Comparison of ENCODE assay signal across 8 cellular contexts in genomic region chr9:131407717-131408195, GRCh38. TPM values are rescaled to one million over a fixed set of nuclear protein-coding genes. Genes with fewer than 3 reads are reported as not detected.
A peak's percentile ranks its signal among the peaks of the same experiment; 100 is the strongest.
DNase-seq lines count a peak whose midpoint lies in the region; ATAC-seq and TF ChIP-seq lines count a peak whose summit lies in the region.

No MANE protein-coding gene starts in this region.

- intact Hi-C loops in left lung (cut with DNase I), result no loop called here

- H3K27ac ChIP-seq in cingulate gyrus (ENCODE audit: low read depth, low read length) (peak overlapping the region; percentile 65), left lung (peak overlapping the region; percentile 44 to 65), substantia nigra (ENCODE audit: low read depth, low read length, poor library complexity, severe bottlenecking) (peak overlapping the region; percentile 51)

- H3K4me1 ChIP-seq in left lung, result peaks cover 71 to 91% of the 10 kb centered on the region in 2 donors

- no peak overlapping the region for H3K4me3 ChIP-seq in left lung

- DNase-seq in DMS53 (lab: John Stamatoyannopoulos, UW) (peak; percentile 66), DMS53 treated with DMSO at 0.1 percent for 48 hours (lab: John Stamatoyannopoulos, UW; ENCODE audit: unreplicated experiment) (no peak), T-helper 1 cell (peak; percentile 18 to 48 (median 29)), left lung (peak in 1 of 2 donors; percentile 57), substantia nigra (lab: John Stamatoyannopoulos, UW) (peak in 29 of 49 donors; percentile 23 to 75 (median 51)), DMS79 treated with DMSO at 0.1 percent for 48 hours (lab: John Stamatoyannopoulos, UW) (no peak)

- TF ChIP-seq CTCF in left lung (IDR thresholded peaks at IDR 0.05), result peak in 1 of 2 donors; percentile 44

- ATAC-seq in left lung (peak; percentile 78), GM18870 (IDR thresholded peaks at IDR 0.05; ENCODE audit: unreplicated experiment) (no peak)

- no peaks in the 10 kb centered on the region for H3K27me3 ChIP-seq in left lung

- H3K9me3 ChIP-seq in left lung, result no peaks in the 10 kb centered on the region

- no peaks in the 10 kb centered on the region for H3K36me3 ChIP-seq in left lung

RNA-seq across cellular contexts. Expression of gene PRRC2B, which starts 13.9 kb away (rescaled TPM):
- 100 to 1,000 TPM; 165 to 176 TPM for total RNA-seq in left lung

Comparison
In these comparisons a context has a peak if more than half of its experiments do, and no peak if none do; other contexts are left out.
1. DNase-seq: peak in DMS53 (single experiment), T-helper 1 cell (5 of 5) and substantia nigra (29 of 49); none in DMS53 treated with DMSO at 0.1 percent for 48 hours (single experiment) and DMS79 treated with DMSO at 0.1 percent for 48 hours (single experiment).
2. Peak in every context shown above with its lines, with median percentiles within 50 percentile points of each other: H3K27ac ChIP-seq.